ENCODE assay signal across 8 cellular contexts in the genomic region with DNA sequence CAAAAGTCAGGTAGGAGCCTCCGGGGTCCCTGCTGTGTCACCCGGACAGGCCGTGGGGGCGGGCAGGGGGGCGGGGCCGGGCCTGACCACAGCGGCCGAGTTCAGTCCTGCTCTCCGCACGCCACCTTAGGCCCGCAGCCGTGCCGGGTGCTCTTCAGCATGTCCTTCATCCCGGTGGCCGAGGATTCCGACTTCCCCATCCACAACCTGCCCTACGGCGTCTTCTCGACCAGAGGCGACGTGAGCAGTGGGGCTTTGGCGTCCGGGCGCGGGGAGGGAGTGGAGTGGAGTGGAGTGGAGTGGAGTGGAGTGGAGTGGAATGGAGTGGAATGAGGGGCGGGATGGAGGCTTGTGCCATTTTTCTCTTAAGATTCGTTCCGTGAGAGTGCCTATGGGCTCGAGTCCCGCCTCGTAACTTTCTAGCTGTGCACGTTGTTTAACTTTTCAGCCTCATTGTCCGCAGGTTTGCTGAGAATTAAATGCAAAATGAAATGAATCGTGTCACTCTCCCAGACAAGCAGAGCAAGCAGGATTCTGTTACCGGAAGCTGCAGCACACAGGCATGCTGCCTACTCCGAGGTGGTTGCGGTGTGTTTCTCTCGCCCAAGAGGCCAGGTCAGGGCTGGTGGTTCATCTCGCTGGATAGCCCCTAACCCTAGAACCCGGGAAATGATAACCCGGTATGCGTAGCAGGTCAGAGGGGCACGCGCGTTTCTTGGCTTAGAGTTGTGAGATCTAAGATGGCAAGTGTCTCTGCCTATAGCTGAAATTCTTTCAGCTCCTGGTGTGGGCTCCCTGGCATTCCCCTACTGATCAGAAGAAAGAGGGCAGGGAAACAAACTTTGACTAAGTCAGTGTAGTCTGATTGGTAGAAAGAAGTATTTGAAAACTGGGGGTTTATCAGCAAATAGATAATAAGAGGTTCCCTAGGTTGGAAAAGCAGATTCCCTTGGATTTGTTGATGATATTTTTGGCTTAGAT. TPM values are rescaled to one million over a fixed set of nuclear protein-coding genes. Genes with fewer than 3 reads are reported as not detected.
DNase-seq lines count a peak whose midpoint lies in the region; ATAC-seq and TF ChIP-seq lines count a peak whose summit lies in the region.

A gene (plus strand): TSS at position 104 of the 981 bp plus-strand sequence. CDS start 56 bp downstream, at position 160.

- peak within 1 kb of the TSS; percentile 5; the same call in 1 of the 2 replicates for H3K27ac ChIP-seq in ACC112 (ENCODE audit: low read depth, low read length)
- no peak within 1 kb of the TSS for H3K27ac ChIP-seq in OCI-LY7 (ENCODE audit: low read depth, low read length, poor library complexity, severe bottlenecking)
- peak within 1 kb of the TSS; percentile 74 for H3K27ac ChIP-seq in osteoblast (ENCODE audit: low read depth, low read length)

- H4K20me1 ChIP-seq in OCI-LY7 (ENCODE audit: insufficient read depth, low read length) (no peaks in the 10 kb centered on the region), osteoblast (ENCODE audit: insufficient read depth, low read length) (no peaks in the 10 kb centered on the region)

- TF ChIP-seq CTCF in OCI-LY7 (conservative IDR thresholded peaks at IDR 0.05; ENCODE audit: low read length) (no peak), glutamatergic neuron (IDR thresholded peaks at IDR 0.05; ENCODE audit: partially characterized antibody, unreplicated experiment) (no peak), osteoblast (IDR thresholded peaks at IDR 0.05; ENCODE audit: extremely low read depth, low read depth, low read length) (no peak)

- peak within 1 kb of the TSS; percentile 99 for H3K4me2 ChIP-seq in OCI-LY7 (ENCODE audit: low read length)
- peak within 1 kb of the TSS; percentile 100 for H3K4me2 ChIP-seq in osteoblast (ENCODE audit: insufficient read depth, low read length)

- peak; percentile 29 for ATAC-seq in GM18505 (IDR thresholded peaks at IDR 0.05; ENCODE audit: unreplicated experiment)
- ATAC-seq in HG03025 (IDR thresholded peaks at IDR 0.05; ENCODE audit: low FRiP score, unreplicated experiment) = peak; percentile 48

- H3K27ac Mint-ChIP-seq in glutamatergic neuron (ENCODE audit: unreplicated experiment) = no peak within 1 kb of the TSS

- H3K27me3 Mint-ChIP-seq in glutamatergic neuron (ENCODE audit: unreplicated experiment) = peaks cover 4% of the 10 kb centered on the region

- H3K79me2 ChIP-seq in ACC112 (ENCODE audit: control insufficient read depth, insufficient read depth, low read length, unreplicated experiment) (no peaks in the 10 kb centered on the region), OCI-LY7 (ENCODE audit: insufficient read depth, low read depth, low read length) (no peaks in the 10 kb centered on the region), osteoblast (ENCODE audit: insufficient read depth, low read length) (peaks cover 12% of the 10 kb centered on the region)

- H3K4me1 Mint-ChIP-seq in glutamatergic neuron (ENCODE audit: low read depth, unreplicated experiment) = peaks cover 11% of the 10 kb centered on the region

- H3K36me3 ChIP-seq in ACC112 (ENCODE audit: insufficient read depth, low read length) = no peaks in the 10 kb centered on the region
- H3K36me3 ChIP-seq in OCI-LY7 (ENCODE audit: insufficient read depth, low read length) = no peaks in the 10 kb centered on the region
- H3K36me3 ChIP-seq in osteoblast (ENCODE audit: insufficient read depth, low read length) = no peaks in the 10 kb centered on the region

- BruUV-seq in OCI-LY7 (replicated peaks; lab: Mats Ljungman, UMichigan) = TSS peak; percentile 69

- H3K9me3 Mint-ChIP-seq in glutamatergic neuron (ENCODE audit: unreplicated experiment) = peaks cover 2% of the 10 kb centered on the region

- DNase-seq in OCI-LY7 (ENCODE audit: low spot score) = peak; percentile 58
- DNase-seq in activated naive CD4-positive, alpha-beta T cell treated with Interleukin-2 at 50 U/mL for 16 hours = peak; percentile 49
- no peak for DNase-seq in glutamatergic neuron
- peak; percentile 66 for DNase-seq in osteoblast (ENCODE audit: insufficient read length, low spot score, missing footprints)
- DNase-seq in cortex of kidney (lab: John Stamatoyannopoulos, UW) = no peak

- H3K4me3 Mint-ChIP-seq in glutamatergic neuron (ENCODE audit: unreplicated experiment) = peak within 1 kb of the TSS; percentile 93

- POLR2A ChIA-PET in OCI-LY7 (lab: Charles Lee) = interaction anchor here (1.2 kb wide), 1 partner anchor 7 kb away, joined by 5 read pairs; no protein-coding TSS in a partner anchor

- TF ChIP-seq POLR2A in GM18505 (IDR thresholded peaks at IDR 0.05; ENCODE audit: borderline replicate concordance, extremely low read depth, insufficient read depth, insufficient read length) = peak; percentile 43

- H3K4me1 ChIP-seq in ACC112 (ENCODE audit: control insufficient read depth, insufficient read depth, low read length, unreplicated experiment) (peaks cover 13% of the 10 kb centered on the region), OCI-LY7 (ENCODE audit: insufficient read depth, low read length, poor library complexity, severe bottlenecking) (peaks cover 14% of the 10 kb centered on the region), osteoblast (ENCODE audit: insufficient read depth, low read length) (peaks cover 17% of the 10 kb centered on the region)

- intact Hi-C loops in OCI-LY7 (cut with micrococcal nuclease; ENCODE audit: unreplicated experiment) = loop anchor here (2.0 to 10.0 kb wide), 3 partner anchors 94 to 258 kb away; a partner anchor contains a TSS

- H3K4me3 ChIP-seq in ACC112 (ENCODE audit: low read depth, low read length) = peak within 1 kb of the TSS; percentile 94
- peak within 1 kb of the TSS; percentile 73 for H3K4me3 ChIP-seq in OCI-LY7 (ENCODE audit: low read depth, low read length, poor library complexity, severe bottlenecking)
- H3K4me3 ChIP-seq in osteoblast (ENCODE audit: insufficient read depth, low read length) = peak within 1 kb of the TSS; percentile 90

- H3K9me2 ChIP-seq in OCI-LY7 (ENCODE audit: insufficient read depth, low read length) = no peaks in the 10 kb centered on the region

- peak within 1 kb of the TSS; percentile 95 for H2AFZ ChIP-seq in ACC112 (ENCODE audit: low read length, unreplicated experiment)
- H2AFZ ChIP-seq in OCI-LY7 (ENCODE audit: low read length) = peak within 1 kb of the TSS; percentile 99
- H2AFZ ChIP-seq in osteoblast (ENCODE audit: low read length) = peak within 1 kb of the TSS; percentile 99

- no peaks in the 10 kb centered on the region for H3K27me3 ChIP-seq in ACC112 (ENCODE audit: insufficient read depth, low read length)
- no peaks in the 10 kb centered on the region for H3K27me3 ChIP-seq in osteoblast (ENCODE audit: insufficient read depth, low read length)

- no peaks in the 10 kb centered on the region for H3K9me3 ChIP-seq in OCI-LY7 (ENCODE audit: low read length)
- H3K9me3 ChIP-seq in osteoblast (ENCODE audit: low read depth, low read length) = no peaks in the 10 kb centered on the region

- no peaks in the 10 kb centered on the region for H3K36me3 Mint-ChIP-seq in glutamatergic neuron (ENCODE audit: unreplicated experiment)

- CTCF ChIA-PET in OCI-LY7 (lab: Charles Lee; ENCODE audit: unreplicated experiment) = interaction anchor here (0.6 to 0.7 kb wide), 2 partner anchors 39 to 1979 kb away, joined by 3 to 5 read pairs; no protein-coding TSS in a partner anchor

RNA-seq across cellular contexts. Expression of the gene that starts here (rescaled TPM):
- 9.4 and 11.9 TPM in 2 replicates for total RNA-seq in OCI-LY7 (2014; rRNA removed; shearing (Covaris generic))
- total RNA-seq in OCI-LY7 (2022) = 15.3 and 18.4 TPM in 2 replicates
- 3.7 TPM for total RNA-seq in glutamatergic neuron (ENCODE audit: unreplicated experiment)
- 17.7 and 21.2 TPM in 2 replicates for total RNA-seq in osteoblast

Comparison
In these comparisons a context has a peak if more than half of its experiments do, and no peak if none do; other contexts are left out.
1. DNase-seq: peak in OCI-LY7 (single experiment), activated naive CD4-positive, alpha-beta T cell treated with Interleukin-2 at 50 U/mL for 16 hours (single experiment) and osteoblast (single experiment); none in glutamatergic neuron (single experiment) and cortex of kidney (single experiment).
2. Peak in every context shown above with its lines, with median percentiles within 50 percentile points of each other: H2AFZ ChIP-seq and H3K4me3 ChIP-seq.